22 cellular contexts compared by ENCODE assay signal in the genomic region with DNA sequence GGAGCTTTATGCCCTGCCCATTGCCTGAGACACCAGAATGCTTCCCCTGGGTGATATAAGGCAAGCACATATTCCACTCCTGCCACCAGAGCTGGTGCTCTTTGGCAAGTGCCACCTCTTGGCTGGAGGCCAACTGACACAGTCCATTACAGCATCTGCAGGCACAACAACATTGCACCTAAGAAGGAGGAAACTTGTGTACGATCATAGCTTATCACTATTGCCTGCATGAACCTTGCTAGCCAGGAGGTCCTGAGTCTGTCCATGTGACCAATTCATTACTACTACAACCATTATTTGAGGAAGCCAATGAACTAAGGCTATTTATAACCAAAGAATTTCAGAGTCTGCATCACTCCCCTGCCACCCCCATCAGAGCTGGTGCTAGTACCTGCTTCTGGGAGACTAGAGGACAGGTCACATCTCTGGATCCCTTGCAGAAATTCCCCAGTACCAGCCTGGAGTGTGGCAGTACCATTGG.
DNase-seq lines count a peak whose midpoint lies in the region; ATAC-seq, FAIRE-seq and TF ChIP-seq lines count a peak whose summit lies in the region.
"Had no signal": no experiment of that assay in that cellular context is flagged by ENCODE, and none has a peak within 500 bp of the region (broad histone marks: within the 10 kb centered on the region; RNA-seq: fewer than 3 reads in every experiment).

No MANE protein-coding gene starts in this region.

- no peak overlapping the region for H2BK5ac ChIP-seq in H1 (ENCODE audit: low read depth, low read length)

- no peaks in the 10 kb centered on the region for H3K27me3 ChIP-seq in H1 (replicated peaks in 1 of 4; ENCODE audit: control insufficient read depth in 3 of 4, extremely low read depth in 1 of 4, insufficient read depth in 3 of 4, low read length in 3 of 4)
- H3K27me3 ChIP-seq: gastroesophageal sphincter, vagina had no signal

- no peaks in the 10 kb centered on the region for H3K79me2 ChIP-seq in H1 (ENCODE audit: control insufficient read depth in 1 of 2, insufficient read depth in 2 of 2, low read length in 2 of 2)

- no peaks in the 10 kb centered on the region for H4K20me1 ChIP-seq in H1 (replicated peaks in 1 of 2; ENCODE audit: control insufficient read depth in 1 of 2, insufficient read depth in 2 of 2, low read length in 2 of 2)

- no peak overlapping the region for H3K4me2 ChIP-seq in H1 (ENCODE audit: insufficient read depth in 1 of 2, low read depth in 2 of 2, low read length in 2 of 2)

- H3K56ac ChIP-seq in H1 (replicated peaks; ENCODE audit: insufficient read length, low read depth, low read length), result no peak overlapping the region

- H4K5ac ChIP-seq in H1 (ENCODE audit: insufficient read length, low read depth, low read length), result no peak overlapping the region

- ATAC-seq in GM19463 (IDR thresholded peaks at IDR 0.05; ENCODE audit: unreplicated experiment), result no peak
- ATAC-seq: gastroesophageal sphincter; HCT116; stimulated activated naive CD8-positive, alpha-beta T cell treated with anti-CD3 and anti-CD28 coated beads, Interleukin-15, Interleukin-2, amounts not matched to agents 100 U/mL and 50 U/mL, for 24 hours had no signal

- H4K91ac ChIP-seq in H1 (replicated peaks; ENCODE audit: insufficient read length, low read length), result no peak overlapping the region

- TF ChIP-seq CTCF in H1 (IDR thresholded peaks at IDR 0.05; ENCODE audit: control extremely low read depth in 1 of 3, insufficient read depth in 1 of 3, low read depth in 1 of 3, low read length in 3 of 3), result no peak
- no peak for TF ChIP-seq CTCF in progenitor cell of endocrine pancreas (IDR thresholded peaks at IDR 0.05; ENCODE audit: unreplicated experiment)
- no peak for TF ChIP-seq CTCF in endothelial cell (IDR thresholded peaks at IDR 0.05; ENCODE audit: unreplicated experiment)

- peak overlapping the region; percentile 48; the same call in 1 of the 2 replicates for H4K8ac ChIP-seq in H1 (ENCODE audit: extremely low read depth, insufficient read depth, low read length)

- POLR2A ChIA-PET in H1 (lab: Charles Lee; ENCODE audit: partially characterized antibody), result interaction anchor here (1.3 kb wide), 1 partner anchor 262 kb away, joined by 3 read pairs; no protein-coding TSS in a partner anchor

- CTCF ChIA-PET in H1 (lab: Charles Lee; ENCODE audit: partially characterized antibody), result interaction anchor here (1.2 to 2.5 kb wide), 3 partner anchors 15 to 38 kb away, joined by 3 to 14 read pairs (median 6); no protein-coding TSS in a partner anchor

- no peak overlapping the region for H2BK20ac ChIP-seq in H1 (ENCODE audit: low read length)

- TF ChIP-seq EP300 in H1 (IDR thresholded peaks at IDR 0.05; ENCODE audit: borderline replicate concordance in 1 of 2, low read depth in 2 of 2, low read length in 2 of 2), result no peak

- no peaks in the 10 kb centered on the region for H3K23me2 ChIP-seq in H1 (ENCODE audit: low read depth, low read length)

- H3K27ac ChIP-seq in H1 (ENCODE audit: low read depth, low read length), result no peak overlapping the region
- H3K27ac ChIP-seq: C4-2B, gastroesophageal sphincter, RWPE1, vagina had no signal

- 0 out of 2 replicates have a peak overlapping the region, but pooled peaks have one; percentile 43 for H2BK12ac ChIP-seq in H1 (ENCODE audit: low read depth, low read length)

- H3K36me3 ChIP-seq in H1 (ENCODE audit: control insufficient read depth in 2 of 4, insufficient read depth in 4 of 4, low read length in 3 of 4), result no peaks in the 10 kb centered on the region
- H3K36me3 ChIP-seq: gastroesophageal sphincter, vagina had no signal

- H3K27ac Mint-ChIP-seq in progenitor cell of endocrine pancreas (peak overlapping the region; percentile 31), endothelial cell (ENCODE audit: unreplicated experiment) (no peak overlapping the region)
- H3K27ac Mint-ChIP-seq: activated naive CD8-positive, alpha-beta T cell treated with anti-CD3 and anti-CD28 coated beads, Interleukin-2, amount 10 ng/mL, durations not matched to agents 7 days and 5 days; activated T-cell treated with anti-CD3 and anti-CD28 coated beads, Interleukin-2, amount 50 U/mL, for 24 hours had no signal

- H2AFZ ChIP-seq in H1 (ENCODE audit: low read length), result no peak overlapping the region

- TF ChIP-seq POLR2A in GM12891 (IDR thresholded peaks at IDR 0.05; ENCODE audit: low read depth, low read length) (no peak), H1 (IDR thresholded peaks at IDR 0.05; ENCODE audit: control extremely low read depth in 1 of 2, low read depth in 2 of 2, low read length in 2 of 2) (no peak)

- FAIRE-seq in GM12891 (lab: Jason Lieb, UNC) (peak; percentile 52), H1 (lab: Jason Lieb, UNC) (no peak), frontal cortex (lab: Jason Lieb, UNC) (no peak)

- no peaks in the 10 kb centered on the region for H3K4me1 ChIP-seq in H1 (replicated peaks in 1 of 4; ENCODE audit: control insufficient read depth in 3 of 4, insufficient read depth in 4 of 4, low read length in 3 of 4)
- H3K4me1 ChIP-seq: gastroesophageal sphincter, vagina had no signal

- H3K14ac ChIP-seq in H1 (ENCODE audit: insufficient read length), result no peak overlapping the region

- H3K79me1 ChIP-seq in H1 (ENCODE audit: low read depth, low read length), result no peaks in the 10 kb centered on the region

- H2AK5ac ChIP-seq in H1 (ENCODE audit: low read depth, low read length), result no peak overlapping the region

- no peak for TF ChIP-seq RAD21 in H1 (IDR thresholded peaks at IDR 0.05 in 1 of 2, conservative IDR thresholded peaks at IDR 0.05 in 1 of 2; ENCODE audit: low read depth in 2 of 2, low read length in 2 of 2)

- no peaks in the 10 kb centered on the region for H3K27me3 Mint-ChIP-seq in progenitor cell of endocrine pancreas
- H3K27me3 Mint-ChIP-seq in endothelial cell (ENCODE audit: unreplicated experiment), result no peaks in the 10 kb centered on the region
- H3K27me3 Mint-ChIP-seq: activated naive CD8-positive, alpha-beta T cell treated with anti-CD3 and anti-CD28 coated beads, Interleukin-2, amount 10 ng/mL, durations not matched to agents 7 days and 5 days had no signal

- no peak overlapping the region for H3K4me3 Mint-ChIP-seq in progenitor cell of endocrine pancreas (ENCODE audit: low read depth)
- H3K4me3 Mint-ChIP-seq in endothelial cell (ENCODE audit: unreplicated experiment), result no peak overlapping the region
- H3K4me3 Mint-ChIP-seq: activated naive CD8-positive, alpha-beta T cell treated with anti-CD3 and anti-CD28 coated beads, Interleukin-2, amount 10 ng/mL, durations not matched to agents 7 days and 5 days; activated T-cell treated with anti-CD3 and anti-CD28 coated beads, Interleukin-2, amount 50 U/mL, for 24 hours had no signal

- H3K4ac ChIP-seq in H1 (replicated peaks; ENCODE audit: insufficient read length, low read depth, low read length), result no peak overlapping the region

- DNase-seq in GM12891 (ENCODE audit: insufficient read length, low spot score), result no peak
- DNase-seq in NCI-H1105 (lab: John Stamatoyannopoulos, UW), result peak; percentile 36
- no peak for DNase-seq in H1 (ENCODE audit: low read depth in 1 of 2, low spot score in 2 of 2)
- DNase-seq in progenitor cell of endocrine pancreas (ENCODE audit: low spot score, unreplicated experiment), result no peak
- no peak for DNase-seq in endothelial cell (ENCODE audit: low spot score)
- DNase-seq in frontal cortex (ENCODE audit: low spot score in 2 of 2), result no peak
- DNase-seq: activated CD4-positive, alpha-beta T cell treated with anti-CD3 and anti-CD28 coated beads for 1 hour; activated naive CD8-positive, alpha-beta T cell treated with anti-CD3 and anti-CD28 coated beads, Interleukin-2, amount 10 ng/mL, durations not matched to agents 7 days and 5 days; activated T-cell treated with anti-CD3 and anti-CD28 coated beads, Interleukin-2, amount 50 U/mL, for 24 hours; central memory CD4-positive, alpha-beta T cell; Kasumi-1; midbrain; NCI-H146; NCI-H526 treated with DMSO at 0.1 percent for 48 hours; stimulated activated naive CD8-positive, alpha-beta T cell treated with anti-CD3 and anti-CD28 coated beads, Interleukin-15, Interleukin-2, amounts not matched to agents 100 U/mL and 50 U/mL, for 24 hours; T-helper 2 cell had no signal

- 78% methylated on average over 1 of the region's 1 CpG; no CpG with 5 or more reads in 1 of the 2 experiments for WGBS in H1 (ENCODE audit: extremely low coverage in 1 of 2, insufficient coverage in 1 of 2, insufficient read length in 1 of 2, insufficient replicate concordance in 2 of 2, low coverage in 1 of 2, low lambda C conversion rate in 2 of 2, missing lambda C conversion rate in 1 of 2), 2 experiments

- H3K18ac ChIP-seq in H1 (ENCODE audit: extremely low read depth, low read length), result no peak overlapping the region

- H2BK120ac ChIP-seq in H1 (replicated peaks; ENCODE audit: low read depth, low read length), result no peak overlapping the region

- H3K4me1 Mint-ChIP-seq in progenitor cell of endocrine pancreas (ENCODE audit: low read depth) (peaks cover 4% of the 10 kb centered on the region), endothelial cell (ENCODE audit: unreplicated experiment) (no peaks in the 10 kb centered on the region)

- H3K36me3 Mint-ChIP-seq in progenitor cell of endocrine pancreas (ENCODE audit: insufficient read depth) (no peaks in the 10 kb centered on the region), endothelial cell (ENCODE audit: low read depth, unreplicated experiment) (no peaks in the 10 kb centered on the region)
- H3K36me3 Mint-ChIP-seq: activated naive CD8-positive, alpha-beta T cell treated with anti-CD3 and anti-CD28 coated beads, Interleukin-2, amount 10 ng/mL, durations not matched to agents 7 days and 5 days had no signal

- H3K9ac ChIP-seq in H1 (replicated peaks in 1 of 4; ENCODE audit: extremely low read depth in 1 of 4, low read depth in 3 of 4, low read length in 3 of 4), result no peak overlapping the region

- no peak overlapping the region for H3K4me3 ChIP-seq in H1 (ENCODE audit: extremely low read depth in 1 of 4, insufficient read depth in 2 of 4, low read depth in 3 of 4, low read length in 4 of 4)
- H3K4me3 ChIP-seq: gastroesophageal sphincter, vagina had no signal

- H3K9me3 Mint-ChIP-seq in progenitor cell of endocrine pancreas (ENCODE audit: low read depth), result peaks cover 24% of the 10 kb centered on the region
- no peaks in the 10 kb centered on the region for H3K9me3 Mint-ChIP-seq in endothelial cell (ENCODE audit: unreplicated experiment)

- H2BK15ac ChIP-seq in H1 (ENCODE audit: low read length), result no peak overlapping the region

- no peak overlapping the region for H3K23ac ChIP-seq in H1 (ENCODE audit: insufficient read length)

- H3K9me3 ChIP-seq in H1 (ENCODE audit: insufficient read depth in 2 of 2, low read depth in 1 of 2, low read length in 1 of 2), result peaks cover 0 to 2% of the 10 kb centered on the region in 2 experiments; a peak in 2 of 4 replicates
- H3K9me3 ChIP-seq: vagina had no signal

TF ChIP-seq in GM12891, 5 proteins besides CTCF, POLR2A, EP300 and RAD21 (continues in another document):
- no peak for TF ChIP-seq POU2F2 (IDR thresholded peaks at IDR 0.05; ENCODE audit: low read depth, low read length)
- TF ChIP-seq PAX5 (IDR thresholded peaks at IDR 0.05; ENCODE audit: insufficient read depth, low read length, severe bottlenecking), result no peak

TF ChIP-seq in H1, 55 proteins besides CTCF, POLR2A, EP300 and RAD21 (continues in another document):
- TF ChIP-seq CTBP2 (IDR thresholded peaks at IDR 0.05; ENCODE audit: borderline replicate concordance, insufficient read depth, insufficient read length, low read length), result no peak
- no peak for TF ChIP-seq TBP (IDR thresholded peaks at IDR 0.05; ENCODE audit: low read depth, low read length)
